In the genomic region with DNA sequence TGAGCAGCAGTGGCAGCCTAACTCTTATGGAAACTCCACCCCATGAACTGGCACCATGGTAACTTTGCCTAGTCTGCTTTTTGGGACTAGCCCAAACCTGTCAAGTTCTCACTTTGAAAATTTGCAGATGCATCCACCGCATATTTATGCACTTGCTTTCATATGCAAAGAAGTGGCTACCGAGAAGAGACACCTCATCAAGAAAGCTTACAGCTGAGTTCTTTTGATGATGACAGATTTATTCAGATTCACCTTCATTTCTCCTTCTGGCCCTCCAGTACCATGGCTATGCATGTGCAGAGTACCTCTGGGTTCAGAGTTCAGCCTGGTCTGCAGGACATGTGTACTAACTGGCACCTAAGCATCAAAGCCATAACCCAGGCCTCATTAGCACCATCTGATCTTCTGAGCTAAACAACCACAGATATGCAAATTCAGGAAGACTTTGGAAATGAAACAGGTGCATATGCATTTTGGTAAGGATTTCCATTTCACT, we compare ENCODE assay signal across 14 cellular contexts.
DNase-seq lines count a peak whose midpoint lies in the region; ATAC-seq and TF ChIP-seq lines count a peak whose summit lies in the region.
"Had no signal": no experiment of that assay in that cellular context is flagged by ENCODE, and none has a peak within 500 bp of the region (broad histone marks: within the 10 kb centered on the region; RNA-seq: fewer than 3 reads in every experiment).

No MANE protein-coding gene starts in this region.

- peaks cover 0 to 1% of the 10 kb centered on the region in 2 donors for H3K9me3 Mint-ChIP-seq in stimulated activated naive B cell treated with anti-CD40 and anti-IgM and Interleukin-4, amounts not matched to agents 10 μg/mL and 1 μg/mL and 100 μg/mL, for 72 hours
- H3K9me3 Mint-ChIP-seq: T-helper 1 cell treated with Interleukin-12 subunit alpha and Interleukin-12 subunit beta and Interleukin-4 antibody, amounts not matched to agents 30 μg/mL and 1 μg/mL, for 36 hours; type B pancreatic cell had no signal

- DNase-seq in DMS 273 (lab: John Stamatoyannopoulos, UW; ENCODE audit: unreplicated experiment): peak; percentile 45
- no peak for DNase-seq in DMS 273 treated with DMSO at 0.1 percent for 48 hours (lab: John Stamatoyannopoulos, UW)
- DNase-seq in MM.1S: peak; percentile 80
- DNase-seq in stimulated activated naive B cell treated with anti-CD40 and anti-IgM and Interleukin-4, amounts not matched to agents 10 μg/mL and 1 μg/mL and 100 μg/mL, for 72 hours: no peak
- DNase-seq in NK-92 (lab: John Stamatoyannopoulos, UW; ENCODE audit: unreplicated experiment): no peak
- DNase-seq in AML-193 (lab: John Stamatoyannopoulos, UW): no peak
- no peak for DNase-seq in NCI-H1694 (lab: John Stamatoyannopoulos, UW)
- DNase-seq: activated CD4-positive, alpha-beta T cell treated with anti-CD3 and anti-CD28 coated beads, Interleukin-2, amount 50 U/mL, for 1 hour; mesenchymal stem cell; MG63 had no signal

- H4K20me1 ChIP-seq in MM.1S (ENCODE audit: insufficient read depth, low read length): no peaks in the 10 kb centered on the region

- no peaks in the 10 kb centered on the region for H3K79me2 ChIP-seq in MM.1S (ENCODE audit: low read length)

- H3K27me3 ChIP-seq in MM.1S (replicated peaks; ENCODE audit: insufficient read depth, low read length): no peaks in the 10 kb centered on the region
- H3K27me3 ChIP-seq: MG63 had no signal

- no peak overlapping the region for H3K4me3 ChIP-seq in MM.1S (ENCODE audit: low read length)
- H3K4me3 ChIP-seq: MG63 had no signal

- no peaks in the 10 kb centered on the region for H3K9me3 ChIP-seq in MM.1S (replicated peaks; ENCODE audit: insufficient read depth, low read length)

- H3K27ac ChIP-seq in MM.1S (ENCODE audit: low read length): peak overlapping the region; percentile 78; the same call in 1 of the 2 replicates
- H3K27ac ChIP-seq: 22Rv1 had no signal

- H3K36me3 ChIP-seq in MM.1S (replicated peaks; ENCODE audit: insufficient read depth, low read length): no peaks in the 10 kb centered on the region
- H3K36me3 ChIP-seq: MG63 had no signal

- no peaks in the 10 kb centered on the region for H3K27me3 Mint-ChIP-seq in stimulated activated naive B cell treated with anti-CD40 and anti-IgM and Interleukin-4, amounts not matched to agents 10 μg/mL and 1 μg/mL and 100 μg/mL, for 72 hours
- H3K27me3 Mint-ChIP-seq: type B pancreatic cell had no signal

- peak; percentile 52 for ATAC-seq in HG02678 (IDR thresholded peaks at IDR 0.05; ENCODE audit: unreplicated experiment)
- peak; percentile 31 to 36 for ATAC-seq in stimulated activated naive B cell treated with anti-CD40 and anti-IgM and Interleukin-4, amounts not matched to agents 10 μg/mL and 1 μg/mL and 100 μg/mL, for 72 hours (replicated peaks)

- H3K4me3 Mint-ChIP-seq in stimulated activated naive B cell treated with anti-CD40 and anti-IgM and Interleukin-4, amounts not matched to agents 10 μg/mL and 1 μg/mL and 100 μg/mL, for 72 hours: no peak overlapping the region
- H3K4me3 Mint-ChIP-seq: T-helper 1 cell treated with Interleukin-12 subunit alpha and Interleukin-12 subunit beta and Interleukin-4 antibody, amounts not matched to agents 30 μg/mL and 1 μg/mL, for 36 hours; type B pancreatic cell had no signal

- no peaks in the 10 kb centered on the region for H3K36me3 Mint-ChIP-seq in stimulated activated naive B cell treated with anti-CD40 and anti-IgM and Interleukin-4, amounts not matched to agents 10 μg/mL and 1 μg/mL and 100 μg/mL, for 72 hours
- H3K36me3 Mint-ChIP-seq: type B pancreatic cell had no signal

- H2AFZ ChIP-seq in MM.1S (ENCODE audit: low read length): peak overlapping the region; percentile 43

- TF ChIP-seq CTCF in MM.1S (IDR thresholded peaks at IDR 0.05; ENCODE audit: low read length): no peak

- H3K9ac ChIP-seq in MM.1S (ENCODE audit: low read length): no peak overlapping the region

- peak overlapping the region; percentile 49 for H3K4me2 ChIP-seq in MM.1S (ENCODE audit: low read depth, low read length)

- H3K4me1 Mint-ChIP-seq in stimulated activated naive B cell treated with anti-CD40 and anti-IgM and Interleukin-4, amounts not matched to agents 10 μg/mL and 1 μg/mL and 100 μg/mL, for 72 hours: no peaks in the 10 kb centered on the region

- no peaks in the 10 kb centered on the region for H3K9me2 ChIP-seq in MM.1S (replicated peaks; ENCODE audit: insufficient read depth, low read length)

- peaks cover 12% of the 10 kb centered on the region; the same call in 1 of the 2 replicates for H3F3A ChIP-seq in MM.1S (ENCODE audit: insufficient read depth, low read length)

- peaks cover 30% of the 10 kb centered on the region for H3K4me1 ChIP-seq in MM.1S (ENCODE audit: low read length)

- H3K27ac Mint-ChIP-seq in stimulated activated naive B cell treated with anti-CD40 and anti-IgM and Interleukin-4, amounts not matched to agents 10 μg/mL and 1 μg/mL and 100 μg/mL, for 72 hours: no peak overlapping the region
- H3K27ac Mint-ChIP-seq: T-helper 1 cell treated with Interleukin-12 subunit alpha and Interleukin-12 subunit beta and Interleukin-4 antibody, amounts not matched to agents 30 μg/mL and 1 μg/mL, for 36 hours; type B pancreatic cell had no signal

Comparison
In these comparisons a context has a peak if more than half of its experiments do, and no peak if none do; other contexts are left out.
1. DNase-seq: peak in DMS 273 (single experiment) and MM.1S (single experiment); none in DMS 273 treated with DMSO at 0.1 percent for 48 hours (single experiment), stimulated activated naive B cell treated with anti-CD40 and anti-IgM and Interleukin-4, amounts not matched to agents 10 μg/mL and 1 μg/mL and 100 μg/mL, for 72 hours (single experiment), NK-92 (single experiment), AML-193 (0 of 2) and NCI-H1694 (single experiment).